ENCODE assay signal across 8 cellular contexts in the genomic region with DNA sequence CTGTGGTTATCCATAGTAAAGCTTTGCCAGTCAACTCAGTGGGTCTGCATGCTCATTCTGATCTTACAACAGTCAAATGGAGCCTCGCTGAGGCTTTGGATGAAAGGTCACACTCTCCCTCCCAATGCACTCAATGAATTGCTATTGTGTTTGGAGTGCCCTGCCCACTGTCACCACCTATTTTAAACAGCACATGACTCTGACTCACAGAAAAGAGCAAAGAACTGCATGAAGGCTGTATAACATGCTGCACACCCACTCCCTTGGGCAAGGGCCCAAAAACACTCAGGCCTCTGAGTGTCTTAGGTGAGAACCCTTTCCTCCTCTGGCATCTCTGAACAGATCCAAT.
DNase-seq lines count a peak whose midpoint lies in the region; ATAC-seq and TF ChIP-seq lines count a peak whose summit lies in the region.

No MANE protein-coding gene starts in this region.

- ATAC-seq in HG02798 (IDR thresholded peaks at IDR 0.05; ENCODE audit: poor library complexity, unreplicated experiment): peak; percentile 72
- no peak for ATAC-seq in T-cell (replicated peaks in 1 of 4)

- peaks cover 5 to 10% of the 10 kb centered on the region in 2 donors for H3K27me3 Mint-ChIP-seq in T-cell

- no peak overlapping the region for H3K27ac Mint-ChIP-seq in T-cell

- POLR2A ChIA-PET in T-cell (lab: Charles Lee): interaction anchor here in 1 of 2 donors (0.6 kb wide), 1 partner anchor 481 kb away, joined by 3 read pairs; no protein-coding TSS in a partner anchor

- no peak for TF ChIP-seq CTCF in GM13976 (IDR thresholded peaks at IDR 0.05; ENCODE audit: borderline replicate concordance, control extremely low read depth, extremely low read depth, insufficient read depth, missing control alignments)

- H3K9me3 Mint-ChIP-seq in T-cell: no peaks in the 10 kb centered on the region

- no peak overlapping the region for H3K4me3 Mint-ChIP-seq in T-cell

- no peaks in the 10 kb centered on the region for H3K4me1 Mint-ChIP-seq in T-cell

- H3K36me3 Mint-ChIP-seq in T-cell: no peaks in the 10 kb centered on the region

- peak; percentile 27 for DNase-seq in DMS153 treated with DMSO at 0.1 percent for 48 hours (lab: John Stamatoyannopoulos, UW; ENCODE audit: unreplicated experiment)
- DNase-seq in amniotic epithelial cell (ENCODE audit: low read depth): peak; percentile 53
- peak; percentile 53 for DNase-seq in medulla oblongata (ENCODE audit: extremely low spot score)
- DNase-seq in NCI-H2227 (lab: John Stamatoyannopoulos, UW; ENCODE audit: unreplicated experiment): no peak
- no peak for DNase-seq in T-cell
- no peak for DNase-seq in NCI-H2171 treated with DMSO at 0.1 percent for 48 hours (lab: John Stamatoyannopoulos, UW)
- no peak for DNase-seq in GM13976 (ENCODE audit: low spot score)

- in situ Hi-C loops in GM13976 (cut with MboI; ENCODE audit: low sequenced_read_pairs, unreplicated experiment): no loop called here

- CTCF ChIA-PET in T-cell (lab: Charles Lee): interaction anchor here in 1 of 2 donors (0.6 kb wide), 1 partner anchor 8 kb away, joined by 3 read pairs; no protein-coding TSS in a partner anchor

Comparison
In these comparisons a context has a peak if more than half of its experiments do, and no peak if none do; other contexts are left out.
1. DNase-seq: peak in DMS153 treated with DMSO at 0.1 percent for 48 hours (single experiment), amniotic epithelial cell (single experiment) and medulla oblongata (single experiment); none in NCI-H2227 (single experiment), T-cell (0 of 34), NCI-H2171 treated with DMSO at 0.1 percent for 48 hours (single experiment) and GM13976 (single experiment).